1 cellular context compared by ENCODE assay signal in genomic region chr16:88628512-88628974, GRCh38.
TF ChIP-seq lines count a peak whose summit lies in the region.

No MANE protein-coding gene starts in this region.

TF ChIP-seq in GM23338, 12 proteins besides CTCF, POLR2A, EP300 and RAD21 (continued from another document):
- TF ChIP-seq, protein P1, sequence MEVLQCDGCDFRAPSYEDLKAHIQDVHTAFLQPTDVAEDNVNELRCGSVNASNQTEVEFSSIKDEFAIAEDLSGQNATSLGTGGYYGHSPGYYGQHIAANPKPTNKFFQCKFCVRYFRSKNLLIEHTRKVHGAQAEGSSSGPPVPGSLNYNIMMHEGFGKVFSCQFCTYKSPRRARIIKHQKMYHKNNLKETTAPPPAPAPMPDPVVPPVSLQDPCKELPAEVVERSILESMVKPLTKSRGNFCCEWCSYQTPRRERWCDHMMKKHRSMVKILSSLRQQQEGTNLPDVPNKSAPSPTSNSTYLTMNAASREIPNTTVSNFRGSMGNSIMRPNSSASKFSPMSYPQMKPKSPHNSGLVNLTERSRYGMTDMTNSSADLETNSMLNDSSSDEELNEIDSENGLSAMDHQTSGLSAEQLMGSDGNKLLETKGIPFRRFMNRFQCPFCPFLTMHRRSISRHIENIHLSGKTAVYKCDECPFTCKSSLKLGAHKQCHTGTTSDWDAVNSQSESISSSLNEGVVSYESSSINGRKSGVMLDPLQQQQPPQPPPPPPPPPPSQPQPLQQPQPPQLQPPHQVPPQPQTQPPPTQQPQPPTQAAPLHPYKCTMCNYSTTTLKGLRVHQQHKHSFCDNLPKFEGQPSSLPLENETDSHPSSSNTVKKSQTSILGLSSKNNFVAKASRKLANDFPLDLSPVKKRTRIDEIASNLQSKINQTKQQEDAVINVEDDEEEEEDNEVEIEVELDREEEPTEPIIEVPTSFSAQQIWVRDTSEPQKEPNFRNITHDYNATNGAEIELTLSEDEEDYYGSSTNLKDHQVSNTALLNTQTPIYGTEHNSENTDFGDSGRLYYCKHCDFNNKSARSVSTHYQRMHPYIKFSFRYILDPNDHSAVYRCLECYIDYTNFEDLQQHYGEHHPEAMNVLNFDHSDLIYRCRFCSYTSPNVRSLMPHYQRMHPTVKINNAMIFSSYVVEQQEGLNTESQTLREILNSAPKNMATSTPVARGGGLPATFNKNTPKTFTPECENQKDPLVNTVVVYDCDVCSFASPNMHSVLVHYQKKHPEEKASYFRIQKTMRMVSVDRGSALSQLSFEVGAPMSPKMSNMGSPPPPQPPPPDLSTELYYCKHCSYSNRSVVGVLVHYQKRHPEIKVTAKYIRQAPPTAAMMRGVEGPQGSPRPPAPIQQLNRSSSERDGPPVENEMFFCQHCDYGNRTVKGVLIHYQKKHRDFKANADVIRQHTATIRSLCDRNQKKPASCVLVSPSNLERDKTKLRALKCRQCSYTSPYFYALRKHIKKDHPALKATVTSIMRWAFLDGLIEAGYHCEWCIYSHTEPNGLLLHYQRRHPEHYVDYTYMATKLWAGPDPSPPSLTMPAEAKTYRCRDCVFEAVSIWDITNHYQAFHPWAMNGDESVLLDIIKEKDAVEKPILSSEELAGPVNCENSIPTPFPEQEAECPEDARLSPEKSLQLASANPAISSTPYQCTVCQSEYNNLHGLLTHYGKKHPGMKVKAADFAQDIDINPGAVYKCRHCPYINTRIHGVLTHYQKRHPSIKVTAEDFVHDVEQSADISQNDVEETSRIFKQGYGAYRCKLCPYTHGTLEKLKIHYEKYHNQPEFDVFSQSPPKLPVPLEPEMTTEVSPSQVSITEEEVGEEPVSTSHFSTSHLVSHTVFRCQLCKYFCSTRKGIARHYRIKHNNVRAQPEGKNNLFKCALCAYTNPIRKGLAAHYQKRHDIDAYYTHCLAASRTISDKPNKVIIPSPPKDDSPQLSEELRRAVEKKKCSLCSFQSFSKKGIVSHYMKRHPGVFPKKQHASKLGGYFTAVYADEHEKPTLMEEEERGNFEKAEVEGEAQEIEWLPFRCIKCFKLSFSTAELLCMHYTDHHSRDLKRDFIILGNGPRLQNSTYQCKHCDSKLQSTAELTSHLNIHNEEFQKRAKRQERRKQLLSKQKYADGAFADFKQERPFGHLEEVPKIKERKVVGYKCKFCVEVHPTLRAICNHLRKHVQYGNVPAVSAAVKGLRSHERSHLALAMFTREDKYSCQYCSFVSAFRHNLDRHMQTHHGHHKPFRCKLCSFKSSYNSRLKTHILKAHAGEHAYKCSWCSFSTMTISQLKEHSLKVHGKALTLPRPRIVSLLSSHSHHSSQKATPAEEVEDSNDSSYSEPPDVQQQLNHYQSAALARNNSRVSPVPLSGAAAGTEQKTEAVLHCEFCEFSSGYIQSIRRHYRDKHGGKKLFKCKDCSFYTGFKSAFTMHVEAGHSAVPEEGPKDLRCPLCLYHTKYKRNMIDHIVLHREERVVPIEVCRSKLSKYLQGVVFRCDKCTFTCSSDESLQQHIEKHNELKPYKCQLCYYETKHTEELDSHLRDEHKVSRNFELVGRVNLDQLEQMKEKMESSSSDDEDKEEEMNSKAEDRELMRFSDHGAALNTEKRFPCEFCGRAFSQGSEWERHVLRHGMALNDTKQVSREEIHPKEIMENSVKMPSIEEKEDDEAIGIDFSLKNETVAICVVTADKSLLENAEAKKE (CRISPR knock-in tag; IDR thresholded peaks at IDR 0.05) = no peak
